26 cellular contexts compared by ENCODE assay signal in the genomic region with DNA sequence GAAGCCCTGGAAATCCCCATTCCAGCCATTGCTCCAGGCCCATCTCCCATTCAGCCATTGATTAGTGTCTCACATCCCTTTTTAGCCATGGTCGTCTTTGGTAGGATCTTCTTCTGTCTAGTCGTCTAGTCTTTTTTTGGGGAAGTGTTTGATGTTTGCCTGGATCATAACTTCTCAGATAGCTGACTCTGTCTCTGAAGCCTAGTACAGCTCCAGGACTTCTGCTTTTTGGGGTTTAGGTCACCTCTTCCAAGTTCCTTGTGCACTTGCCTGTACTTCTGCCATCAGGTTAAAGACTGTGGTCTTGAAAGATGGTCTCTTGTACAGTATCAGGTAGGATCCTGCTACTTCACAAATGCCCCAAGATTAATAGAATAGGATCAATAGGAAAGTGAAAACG.
"Had no signal": no experiment of that assay in that cellular context is flagged by ENCODE, and none has a peak within 500 bp of the region (broad histone marks: within the 10 kb centered on the region; RNA-seq: fewer than 3 reads in every experiment).

No MANE protein-coding gene starts in this region.

- ATAC-seq: activated CD8-positive, alpha-beta memory T cell treated with anti-CD3 and anti-CD28 coated beads, Interleukin-2, amount 10 ng/mL, durations not matched to agents 7 days and 5 days; SK-N-SH treated with all-trans-retinoic acid at 6 μM for 48 hours; T-cell had no signal

- H3K27me3 Mint-ChIP-seq: activated CD8-positive, alpha-beta memory T cell treated with anti-CD3 and anti-CD28 coated beads, Interleukin-2, amount 10 ng/mL, durations not matched to agents 7 days and 5 days; activated naive CD8-positive, alpha-beta T cell; activated T-cell treated with anti-CD3 and anti-CD28 coated beads, Interleukin-2, amount 50 U/mL, for 24 hours; central memory CD8-positive, alpha-beta T cell; T-cell had no signal

- H3K4me3 Mint-ChIP-seq: activated CD8-positive, alpha-beta memory T cell treated with anti-CD3 and anti-CD28 coated beads, Interleukin-2, amount 10 ng/mL, durations not matched to agents 7 days and 5 days; activated naive CD4-positive, alpha-beta T cell treated with anti-CD3 and anti-CD28 coated beads for 36 hours; activated naive CD8-positive, alpha-beta T cell; activated T-cell treated with anti-CD3 and anti-CD28 coated beads, Interleukin-2, amount 50 U/mL, for 24 hours; brain; central memory CD8-positive, alpha-beta T cell; T-cell had no signal

- H3K36me3 Mint-ChIP-seq: activated CD8-positive, alpha-beta memory T cell treated with anti-CD3 and anti-CD28 coated beads, Interleukin-2, amount 10 ng/mL, durations not matched to agents 7 days and 5 days; activated naive CD8-positive, alpha-beta T cell; brain; T-cell had no signal

- H3K27ac Mint-ChIP-seq: activated CD8-positive, alpha-beta memory T cell treated with anti-CD3 and anti-CD28 coated beads, Interleukin-2, amount 10 ng/mL, durations not matched to agents 7 days and 5 days; activated naive CD4-positive, alpha-beta T cell treated with anti-CD3 and anti-CD28 coated beads for 36 hours; activated naive CD8-positive, alpha-beta T cell; activated T-cell treated with anti-CD3 and anti-CD28 coated beads, Interleukin-2, amount 50 U/mL, for 24 hours; brain; T-cell had no signal

- H3K4me1 Mint-ChIP-seq: activated CD8-positive, alpha-beta memory T cell treated with anti-CD3 and anti-CD28 coated beads, Interleukin-2, amount 10 ng/mL, durations not matched to agents 7 days and 5 days; brain; central memory CD8-positive, alpha-beta T cell; T-cell had no signal

- H3K9me3 Mint-ChIP-seq: activated naive CD4-positive, alpha-beta T cell treated with anti-CD3 and anti-CD28 coated beads for 36 hours; brain; central memory CD8-positive, alpha-beta T cell; T-cell had no signal

- DNase-seq: activated CD4-positive, alpha-beta T cell treated with anti-CD3 and anti-CD28 coated beads for 4 hours; activated CD4-positive, alpha-beta T cell treated with anti-CD3 and anti-CD28 coated beads, Interleukin-2, amount 50 U/mL, for 4 hours; activated CD4-positive, CD25-positive, alpha-beta regulatory T cell; activated CD8-positive, alpha-beta memory T cell treated with anti-CD3 and anti-CD28 coated beads, Interleukin-2, amount 10 ng/mL, durations not matched to agents 7 days and 5 days; activated gamma-delta T cell; activated naive CD4-positive, alpha-beta T cell treated with anti-CD3 and anti-CD28 coated beads for 36 hours; activated T-cell treated with anti-CD3 and anti-CD28 coated beads, Interleukin-2, amount 50 U/mL, for 24 hours; amygdala; MM.1S; NCI-H1105; NCI-H1436; NCI-H1694 treated with DMSO at 0.1 percent for 48 hours; NCI-H2029 treated with DMSO at 0.1 percent for 48 hours; NCI-H345; NCI-H510A; NCI-H526 treated with DMSO at 0.1 percent for 48 hours; Peyer's patch; SHP77; T-cell; T-helper 2 cell; T1000 had no signal

- FAIRE-seq: astrocyte had no signal
